Comparison of ENCODE assay signal across 4 cellular contexts in the genomic region with DNA sequence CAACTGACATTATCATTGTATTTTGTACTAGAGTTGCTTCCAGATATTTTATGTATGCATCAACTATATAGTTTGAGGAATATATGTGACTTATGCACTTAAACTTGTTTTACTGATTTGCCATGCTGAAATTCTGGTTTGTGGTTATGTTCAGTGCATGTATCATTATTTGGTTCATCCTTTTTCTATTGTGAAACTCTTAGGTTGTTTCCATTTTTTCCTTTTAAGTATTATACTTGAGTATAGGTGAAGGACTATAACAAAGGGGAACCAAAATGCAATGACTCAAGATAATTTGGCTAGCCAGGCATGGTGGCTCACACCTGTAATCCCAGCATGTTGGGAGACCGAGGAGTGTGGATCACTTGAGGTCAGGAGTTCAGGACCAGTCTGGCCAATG. TPM values are rescaled to one million over a fixed set of nuclear protein-coding genes. Genes with fewer than 3 reads are reported as not detected.
"Had no signal": no experiment of that assay in that cellular context is flagged by ENCODE, and none has a peak within 500 bp of the region (broad histone marks: within the 10 kb centered on the region; RNA-seq: fewer than 3 reads in every experiment).

No MANE protein-coding gene starts in this region.

- H3K4me3 ChIP-seq: GM12878 had no signal

- ATAC-seq: GM12878 had no signal

- DNase-seq: GDM1, GF-D8 had no signal

RNA-seq across cellular contexts. Expression of a gene that starts 21.1 kb away (rescaled TPM):
- total RNA-seq: G401 had no signal
